Comparison of ENCODE assay signal across 1 cellular context in the genomic region with DNA sequence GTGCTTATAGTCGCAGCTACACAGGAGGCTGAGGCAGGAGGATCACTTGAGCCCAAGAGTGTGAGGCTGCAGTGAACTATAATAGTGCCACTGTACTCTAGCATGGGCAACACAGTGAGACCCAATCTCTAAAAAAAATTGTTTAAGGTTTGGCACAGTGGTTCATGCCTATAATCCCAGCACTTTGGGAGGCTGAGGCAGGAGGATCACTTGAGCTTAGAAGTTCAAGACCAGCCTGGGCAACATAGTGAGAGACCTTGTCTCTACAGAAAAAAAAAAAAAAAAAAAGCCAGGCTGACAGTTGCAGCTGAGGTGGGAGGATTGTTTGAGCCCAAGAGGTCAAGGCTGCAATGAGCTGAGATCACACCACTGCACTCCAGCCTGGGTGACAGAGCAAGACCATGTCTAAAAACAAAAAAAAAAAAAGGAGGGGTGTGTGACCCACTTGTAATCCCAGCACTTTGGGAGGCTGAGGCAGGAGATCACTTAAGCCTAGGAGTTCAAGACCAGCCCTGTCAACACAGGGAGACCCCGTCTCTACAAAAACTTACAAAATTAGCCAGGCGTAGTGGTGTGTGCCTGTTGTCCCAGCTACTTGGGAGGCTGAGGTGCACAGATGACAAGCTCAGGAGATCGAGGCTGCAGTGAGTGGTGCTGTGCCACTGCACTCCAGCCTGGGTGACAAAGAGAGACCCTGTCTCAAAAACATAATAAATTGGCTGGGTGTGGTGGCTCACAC.
A peak's percentile ranks its signal among the peaks of the same experiment; 100 is the strongest.
TF ChIP-seq lines count a peak whose summit lies in the region.
"Not testable (repeated sequence)": the region's sequence is repeated elsewhere in the genome, so short reads cannot be mapped to it uniquely, and the experiment has no call there.

No MANE protein-coding gene starts in this region.

TF ChIP-seq in HepG2, 621 proteins besides CTCF, POLR2A, EP300 and RAD21 (continued from another document and continues in another):
- TF ChIP-seq, protein P1, sequence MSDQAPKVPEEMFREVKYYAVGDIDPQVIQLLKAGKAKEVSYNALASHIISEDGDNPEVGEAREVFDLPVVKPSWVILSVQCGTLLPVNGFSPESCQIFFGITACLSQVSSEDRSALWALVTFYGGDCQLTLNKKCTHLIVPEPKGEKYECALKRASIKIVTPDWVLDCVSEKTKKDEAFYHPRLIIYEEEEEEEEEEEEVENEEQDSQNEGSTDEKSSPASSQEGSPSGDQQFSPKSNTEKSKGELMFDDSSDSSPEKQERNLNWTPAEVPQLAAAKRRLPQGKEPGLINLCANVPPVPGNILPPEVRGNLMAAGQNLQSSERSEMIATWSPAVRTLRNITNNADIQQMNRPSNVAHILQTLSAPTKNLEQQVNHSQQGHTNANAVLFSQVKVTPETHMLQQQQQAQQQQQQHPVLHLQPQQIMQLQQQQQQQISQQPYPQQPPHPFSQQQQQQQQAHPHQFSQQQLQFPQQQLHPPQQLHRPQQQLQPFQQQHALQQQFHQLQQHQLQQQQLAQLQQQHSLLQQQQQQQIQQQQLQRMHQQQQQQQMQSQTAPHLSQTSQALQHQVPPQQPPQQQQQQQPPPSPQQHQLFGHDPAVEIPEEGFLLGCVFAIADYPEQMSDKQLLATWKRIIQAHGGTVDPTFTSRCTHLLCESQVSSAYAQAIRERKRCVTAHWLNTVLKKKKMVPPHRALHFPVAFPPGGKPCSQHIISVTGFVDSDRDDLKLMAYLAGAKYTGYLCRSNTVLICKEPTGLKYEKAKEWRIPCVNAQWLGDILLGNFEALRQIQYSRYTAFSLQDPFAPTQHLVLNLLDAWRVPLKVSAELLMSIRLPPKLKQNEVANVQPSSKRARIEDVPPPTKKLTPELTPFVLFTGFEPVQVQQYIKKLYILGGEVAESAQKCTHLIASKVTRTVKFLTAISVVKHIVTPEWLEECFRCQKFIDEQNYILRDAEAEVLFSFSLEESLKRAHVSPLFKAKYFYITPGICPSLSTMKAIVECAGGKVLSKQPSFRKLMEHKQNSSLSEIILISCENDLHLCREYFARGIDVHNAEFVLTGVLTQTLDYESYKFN (CRISPR knock-in tag; conservative IDR thresholded peaks at IDR 0.05) = peak; percentile 87
- TF ChIP-seq CREM (IDR thresholded peaks at IDR 0.05) (peak; percentile 32; the same call in 1 of the 2 replicates), PITX1 (CRISPR knock-in tag; IDR thresholded peaks at IDR 0.05) (peak; percentile 67; the same call in 1 of the 2 replicates), NCOA2 (CRISPR knock-in tag; IDR thresholded peaks at IDR 0.05) (peak; percentile 64), ZBTB3 (CRISPR knock-in tag; IDR thresholded peaks at IDR 0.05; ENCODE audit: borderline replicate concordance, low read depth) (0 out of 2 replicates have a peak, but pooled peaks have one; percentile 40), SOX13 (CRISPR knock-in tag; conservative IDR thresholded peaks at IDR 0.05 in 1 of 2, IDR thresholded peaks at IDR 0.05 in 1 of 2) (peak in 1 of 2 experiments; percentile 52; a peak in 1 of 4 replicates), DPF2 (CRISPR knock-in tag; IDR thresholded peaks at IDR 0.05; ENCODE audit: borderline replicate concordance, low read depth) (peak; percentile 69; the same call in 1 of the 2 replicates), MEIS2 (CRISPR knock-in tag; IDR thresholded peaks at IDR 0.05) (peak; percentile 82), LCORL (CRISPR knock-in tag; IDR thresholded peaks at IDR 0.05) (peak; percentile 74; the same call in 1 of the 2 replicates), ZBTB10 (CRISPR knock-in tag; IDR thresholded peaks at IDR 0.05; ENCODE audit: borderline replicate concordance) (0 out of 2 replicates have a peak, but pooled peaks have one; percentile 41), CEBPG (CRISPR knock-in tag; IDR thresholded peaks at IDR 0.05) (peak; percentile 48; the same call in 1 of the 2 replicates), CREB1 (CRISPR knock-in tag; IDR thresholded peaks at IDR 0.05) (peak; percentile 49; the same call in 1 of the 2 replicates), ZNF317 (CRISPR knock-in tag; IDR thresholded peaks at IDR 0.05) (0 out of 2 replicates have a peak, but pooled peaks have one; percentile 38), CHD4 (IDR thresholded peaks at IDR 0.05; ENCODE audit: borderline replicate concordance, low read length) (peak; percentile 80), FOSL2 (CRISPR knock-in tag; IDR thresholded peaks at IDR 0.05) (peak; percentile 74), TFE3 (CRISPR knock-in tag; IDR thresholded peaks at IDR 0.05) (0 out of 2 replicates have a peak, but pooled peaks have one; percentile 28), PHF21A (CRISPR knock-in tag; IDR thresholded peaks at IDR 0.05) (peak; percentile 31; the same call in 1 of the 2 replicates), FOXA3 (CRISPR knock-in tag; IDR thresholded peaks at IDR 0.05) (0 out of 2 replicates have a peak, but pooled peaks have one; percentile 27), RCOR2 (CRISPR knock-in tag; IDR thresholded peaks at IDR 0.05) (peak; percentile 67; the same call in 1 of the 2 replicates), ZNF746 (CRISPR knock-in tag; IDR thresholded peaks at IDR 0.05) (peak; percentile 42; the same call in 1 of the 2 replicates), ZNF609 (CRISPR knock-in tag; IDR thresholded peaks at IDR 0.05; ENCODE audit: borderline replicate concordance) (peak; percentile 39; the same call in 1 of the 2 replicates), MED1 (CRISPR knock-in tag; IDR thresholded peaks at IDR 0.05) (peak; percentile 85), ZBTB7B (CRISPR knock-in tag; IDR thresholded peaks at IDR 0.05) (peak; percentile 36; the same call in 1 of the 2 replicates), ZNF121 (CRISPR knock-in tag; IDR thresholded peaks at IDR 0.05) (peak; percentile 98), NAIF1 (CRISPR knock-in tag; IDR thresholded peaks at IDR 0.05; ENCODE audit: borderline replicate concordance) (peak; percentile 47; the same call in 1 of the 2 replicates), ZNF770 (CRISPR knock-in tag; IDR thresholded peaks at IDR 0.05) (peak; percentile 99), TBX2 (CRISPR knock-in tag; IDR thresholded peaks at IDR 0.05; ENCODE audit: borderline replicate concordance) (peak; percentile 57), ZKSCAN8 (CRISPR knock-in tag; IDR thresholded peaks at IDR 0.05; ENCODE audit: borderline replicate concordance) (0 out of 2 replicates have a peak, but pooled peaks have one; percentile 17), JUN (CRISPR knock-in tag; IDR thresholded peaks at IDR 0.05) (peak; percentile 36; the same call in 1 of the 2 replicates), NCOR1 (IDR thresholded peaks at IDR 0.05; ENCODE audit: borderline replicate concordance, low read length) (0 out of 2 replicates have a peak, but pooled peaks have one; percentile 39)
- not testable (repeated sequence) for TF ChIP-seq CREM (CRISPR knock-in tag; IDR thresholded peaks at IDR 0.05); SOX13 (IDR thresholded peaks at IDR 0.05); LCORL (IDR thresholded peaks at IDR 0.05); CREB1 (IDR thresholded peaks at IDR 0.05)
- TF ChIP-seq, protein P2, sequence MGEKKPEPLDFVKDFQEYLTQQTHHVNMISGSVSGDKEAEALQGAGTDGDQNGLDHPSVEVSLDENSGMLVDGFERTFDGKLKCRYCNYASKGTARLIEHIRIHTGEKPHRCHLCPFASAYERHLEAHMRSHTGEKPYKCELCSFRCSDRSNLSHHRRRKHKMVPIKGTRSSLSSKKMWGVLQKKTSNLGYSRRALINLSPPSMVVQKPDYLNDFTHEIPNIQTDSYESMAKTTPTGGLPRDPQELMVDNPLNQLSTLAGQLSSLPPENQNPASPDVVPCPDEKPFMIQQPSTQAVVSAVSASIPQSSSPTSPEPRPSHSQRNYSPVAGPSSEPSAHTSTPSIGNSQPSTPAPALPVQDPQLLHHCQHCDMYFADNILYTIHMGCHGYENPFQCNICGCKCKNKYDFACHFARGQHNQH (CRISPR knock-in tag; IDR thresholded peaks at IDR 0.05) = peak; percentile 43; the same call in 1 of the 2 replicates
